Comparison of ENCODE assay signal across 8 cellular contexts in genomic region chr7:101153969-101154692, GRCh38. TPM values are rescaled to one million over a fixed set of nuclear protein-coding genes. Genes with fewer than 3 reads are reported as not detected.
DNase-seq lines count a peak whose midpoint lies in the region; ATAC-seq and TF ChIP-seq lines count a peak whose summit lies in the region.

Gene AP1S1 (plus strand): TSS chr7:101154476. CDS start chr7:101154515, 39 bp downstream.

- peak within 1 kb of the TSS; percentile 88 for H3K4me3 ChIP-seq in osteoblast (ENCODE audit: insufficient read depth, low read length)

- H3K4me1 Mint-ChIP-seq in activated naive CD8-positive, alpha-beta T cell (ENCODE audit: low read depth) = peaks cover 10% of the 10 kb centered on the region

- peak within 1 kb of the TSS; percentile 59 for H2AFZ ChIP-seq in osteoblast (ENCODE audit: low read length)

- peaks cover 6% of the 10 kb centered on the region for H4K20me1 ChIP-seq in osteoblast (ENCODE audit: insufficient read depth, low read length)

- peak within 1 kb of the TSS; percentile 84 for H3K4me3 Mint-ChIP-seq in activated naive CD8-positive, alpha-beta T cell

- peak within 1 kb of the TSS; percentile 93 for H3K4me2 ChIP-seq in osteoblast (ENCODE audit: insufficient read depth, low read length)

- TF ChIP-seq CTCF in osteoblast (IDR thresholded peaks at IDR 0.05; ENCODE audit: extremely low read depth, low read depth, low read length) = no peak

- no peak within 1 kb of the TSS for H3K27ac Mint-ChIP-seq in activated naive CD8-positive, alpha-beta T cell

- H3K4me1 ChIP-seq in osteoblast (ENCODE audit: insufficient read depth, low read length) = peaks cover 9% of the 10 kb centered on the region

- H3K27me3 ChIP-seq in osteoblast (ENCODE audit: insufficient read depth, low read length) = peaks cover 3% of the 10 kb centered on the region

- H3K79me2 ChIP-seq in osteoblast (ENCODE audit: insufficient read depth, low read length) = peaks cover 27% of the 10 kb centered on the region

- H3K36me3 ChIP-seq in osteoblast (ENCODE audit: insufficient read depth, low read length) = peaks cover 17% of the 10 kb centered on the region

- peak; percentile 81 for ATAC-seq in HG02588 (IDR thresholded peaks at IDR 0.05; ENCODE audit: unreplicated experiment)

- H3K27me3 Mint-ChIP-seq in activated naive CD8-positive, alpha-beta T cell = peaks cover 6% of the 10 kb centered on the region

- H3K27ac ChIP-seq in osteoblast (ENCODE audit: low read depth, low read length) (peak within 1 kb of the TSS; percentile 19), temporal lobe (ENCODE audit: low read depth, low read length) (no peak within 1 kb of the TSS)

- H3K36me3 Mint-ChIP-seq in activated naive CD8-positive, alpha-beta T cell = peaks cover 4% of the 10 kb centered on the region

- H3K9me3 ChIP-seq in osteoblast (ENCODE audit: low read depth, low read length) = no peaks in the 10 kb centered on the region

- no peaks in the 10 kb centered on the region for H3K9me3 Mint-ChIP-seq in activated naive CD8-positive, alpha-beta T cell (ENCODE audit: low read depth)

- DNase-seq in GF-D8 (lab: John Stamatoyannopoulos, UW) (peak; percentile 78), NCI-H1105 (lab: John Stamatoyannopoulos, UW) (peak; percentile 98), SKM-1 treated with dmso at 0.1 percent for 144 hours (lab: John Stamatoyannopoulos, UW; ENCODE audit: unreplicated experiment) (peak; percentile 88), glomerular visceral epithelial cell (ENCODE audit: extremely low spot score) (peak; percentile 97), osteoblast (ENCODE audit: insufficient read length, low spot score, missing footprints) (peak; percentile 100)

RNA-seq across cellular contexts. Expression of gene AP1S1, which starts in this region (rescaled TPM):
- total RNA-seq in osteoblast = 101 and 102 TPM in 2 replicates
- total RNA-seq in temporal lobe = 96.1 TPM
